In genomic region chr1:244731651-244732050, GRCh38 we compare ENCODE assay signal across 21 cellular contexts.
A peak's percentile ranks its signal among the peaks of the same experiment; 100 is the strongest.
DNase-seq lines count a peak whose midpoint lies in the region; ATAC-seq and TF ChIP-seq lines count a peak whose summit lies in the region.
"Had no signal": no experiment of that assay in that cellular context is flagged by ENCODE, and none has a peak within 500 bp of the region (broad histone marks: within the 10 kb centered on the region; RNA-seq: fewer than 3 reads in every experiment).

No MANE protein-coding gene starts in this region.

- H3K27ac Mint-ChIP-seq in central memory CD8-positive, alpha-beta T cell (ENCODE audit: low read depth): no peak overlapping the region
- H3K27ac Mint-ChIP-seq in neural crest cell (ENCODE audit: unreplicated experiment): no peak overlapping the region

- H3K4me3 ChIP-seq in HEK293 (ENCODE audit: low read depth, low read length) (no peak overlapping the region), HAP-1 (no peak overlapping the region)
- H3K4me3 ChIP-seq: cardiac muscle cell, hepatocyte, SK-N-MC, thyroid gland had no signal

- ATAC-seq in central memory CD8-positive, alpha-beta T cell (replicated peaks; ENCODE audit: extremely low read depth, poor library complexity, severe bottlenecking): no peak
- ATAC-seq: gastrocnemius medialis; stimulated activated naive CD8-positive, alpha-beta T cell treated with anti-CD3 and anti-CD28 coated beads, Interleukin-15, amount 100 ng/mL, for 72 hours had no signal

- H3K4me1 ChIP-seq in HEK293 (ENCODE audit: control insufficient read depth, insufficient read depth, low read length): no peaks in the 10 kb centered on the region
- H3K4me1 ChIP-seq in HAP-1: no peaks in the 10 kb centered on the region
- H3K4me1 ChIP-seq: thyroid gland had no signal

- no peaks in the 10 kb centered on the region for H3K36me3 Mint-ChIP-seq in central memory CD8-positive, alpha-beta T cell (ENCODE audit: insufficient read depth)
- H3K36me3 Mint-ChIP-seq in neural crest cell (ENCODE audit: low read depth): peaks cover 5% of the 10 kb centered on the region

- H3K27me3 ChIP-seq in HAP-1 (ENCODE audit: low read depth): no peaks in the 10 kb centered on the region
- H3K27me3 ChIP-seq: gastrocnemius medialis, hepatocyte, thyroid gland had no signal

- CTCF ChIA-PET in HEK293 (lab: Yijun Ruan, JAX): interaction anchor here (0.5 to 0.6 kb wide), 2 partner anchors 100 to 359 kb away, joined by 6 read pairs; no protein-coding TSS in a partner anchor

- DNase-seq in NCI-H526 (lab: John Stamatoyannopoulos, UW): peak; percentile 14 to 53
- no peak for DNase-seq in NCI-H526 treated with DMSO at 0.1 percent for 48 hours (lab: John Stamatoyannopoulos, UW)
- no peak for DNase-seq in central memory CD8-positive, alpha-beta T cell (ENCODE audit: low spot score in 2 of 2)
- no peak for DNase-seq in neural crest cell (ENCODE audit: low read depth, low spot score)
- DNase-seq in HAP-1 (ENCODE audit: low spot score in 2 of 2): no peak
- DNase-seq in CD1c-positive myeloid dendritic cell (ENCODE audit: extremely low spot score): no peak
- no peak for DNase-seq in middle frontal gyrus (ENCODE audit: extremely low spot score, low spot score)
- DNase-seq: activated CD4-positive, alpha-beta T cell treated with anti-CD3 and anti-CD28 coated beads, Interleukin-2, amount 50 U/mL, for 4 hours; activated gamma-delta T cell treated with Interleukin-2 at 50 U/mL for 16 hours; DND-41; gastrocnemius medialis; NCI-H1694 treated with DMSO at 0.1 percent for 48 hours; stimulated activated naive CD8-positive, alpha-beta T cell treated with anti-CD3 and anti-CD28 coated beads, Interleukin-15, amount 100 ng/mL, for 72 hours; T-helper 9 cell; thyroid gland had no signal

- no peak overlapping the region for H3K27ac ChIP-seq in HEK293 (ENCODE audit: extremely low read depth, low read depth, low read length)
- H3K27ac ChIP-seq: 22Rv1, cardiac muscle cell, gastrocnemius medialis, hepatocyte, RWPE1, SK-N-MC, thyroid gland had no signal

- no peaks in the 10 kb centered on the region for H3K27me3 Mint-ChIP-seq in central memory CD8-positive, alpha-beta T cell
- peaks cover 9% of the 10 kb centered on the region for H3K27me3 Mint-ChIP-seq in neural crest cell (ENCODE audit: low read depth)

- H3K9me3 ChIP-seq in HEK293 (ENCODE audit: control insufficient read depth, insufficient read depth, low read depth, low read length) (no peaks in the 10 kb centered on the region), HAP-1 (peaks cover 3% of the 10 kb centered on the region; the same call in 1 of the 2 replicates)
- H3K9me3 ChIP-seq: gastrocnemius medialis, thyroid gland had no signal

- H3K4me1 Mint-ChIP-seq in central memory CD8-positive, alpha-beta T cell: peaks cover 12% of the 10 kb centered on the region
- H3K4me1 Mint-ChIP-seq in neural crest cell: peaks cover 13% of the 10 kb centered on the region

- TF ChIP-seq CTCF in HEK293 (tag by site-specific recombination; IDR thresholded peaks at IDR 0.05): no peak
- no peak for TF ChIP-seq CTCF in neural crest cell (conservative IDR thresholded peaks at IDR 0.05)

- POLR2A ChIA-PET in HEK293 (lab: Yijun Ruan, JAX): no interaction called here

- H3K36me3 ChIP-seq in HEK293 (ENCODE audit: control insufficient read depth in 2 of 2, insufficient read depth in 1 of 2, low read length in 2 of 2): no peaks in the 10 kb centered on the region
- H3K36me3 ChIP-seq in HAP-1 (replicated peaks): no peaks in the 10 kb centered on the region
- H3K36me3 ChIP-seq: cardiac muscle cell, gastrocnemius medialis, thyroid gland had no signal

- in situ Hi-C loops in HAP-1 (cut with MboI; ENCODE audit: low sequenced_read_pairs): no loop called here

- peak overlapping the region; percentile 85 for H3K4me3 Mint-ChIP-seq in central memory CD8-positive, alpha-beta T cell
- peak overlapping the region; percentile 78 for H3K4me3 Mint-ChIP-seq in neural crest cell

- no peaks in the 10 kb centered on the region for H3K9me3 Mint-ChIP-seq in central memory CD8-positive, alpha-beta T cell
- peaks cover 5% of the 10 kb centered on the region for H3K9me3 Mint-ChIP-seq in neural crest cell
- H3K9me3 Mint-ChIP-seq: stimulated activated naive CD8-positive, alpha-beta T cell treated with anti-CD3 and anti-CD28 coated beads, Interleukin-15, amount 100 ng/mL, for 72 hours had no signal

TF ChIP-seq in HEK293, 187 proteins besides CTCF, POLR2A, EP300 and RAD21:
- TF ChIP-seq ZNF596 (tag by site-specific recombination; IDR thresholded peaks at IDR 0.05): no peak
- peak; percentile 54 for TF ChIP-seq ZNF341 (tag by site-specific recombination; IDR thresholded peaks at IDR 0.05; ENCODE audit: low read depth)
- no peak for TF ChIP-seq MYNN (tag by site-specific recombination; IDR thresholded peaks at IDR 0.05; ENCODE audit: borderline replicate concordance)
- TF ChIP-seq ZNF544 (tag by site-specific recombination; IDR thresholded peaks at IDR 0.05): no peak

Comparison
In these comparisons a context has a peak if more than half of its experiments do, and no peak if none do; other contexts are left out.
1. DNase-seq: peak in NCI-H526 (2 of 2); none in NCI-H526 treated with DMSO at 0.1 percent for 48 hours (single experiment), central memory CD8-positive, alpha-beta T cell (0 of 2), neural crest cell (single experiment), HAP-1 (0 of 2), CD1c-positive myeloid dendritic cell (single experiment) and middle frontal gyrus (single experiment).